8 cellular contexts compared by ENCODE assay signal in the genomic region with DNA sequence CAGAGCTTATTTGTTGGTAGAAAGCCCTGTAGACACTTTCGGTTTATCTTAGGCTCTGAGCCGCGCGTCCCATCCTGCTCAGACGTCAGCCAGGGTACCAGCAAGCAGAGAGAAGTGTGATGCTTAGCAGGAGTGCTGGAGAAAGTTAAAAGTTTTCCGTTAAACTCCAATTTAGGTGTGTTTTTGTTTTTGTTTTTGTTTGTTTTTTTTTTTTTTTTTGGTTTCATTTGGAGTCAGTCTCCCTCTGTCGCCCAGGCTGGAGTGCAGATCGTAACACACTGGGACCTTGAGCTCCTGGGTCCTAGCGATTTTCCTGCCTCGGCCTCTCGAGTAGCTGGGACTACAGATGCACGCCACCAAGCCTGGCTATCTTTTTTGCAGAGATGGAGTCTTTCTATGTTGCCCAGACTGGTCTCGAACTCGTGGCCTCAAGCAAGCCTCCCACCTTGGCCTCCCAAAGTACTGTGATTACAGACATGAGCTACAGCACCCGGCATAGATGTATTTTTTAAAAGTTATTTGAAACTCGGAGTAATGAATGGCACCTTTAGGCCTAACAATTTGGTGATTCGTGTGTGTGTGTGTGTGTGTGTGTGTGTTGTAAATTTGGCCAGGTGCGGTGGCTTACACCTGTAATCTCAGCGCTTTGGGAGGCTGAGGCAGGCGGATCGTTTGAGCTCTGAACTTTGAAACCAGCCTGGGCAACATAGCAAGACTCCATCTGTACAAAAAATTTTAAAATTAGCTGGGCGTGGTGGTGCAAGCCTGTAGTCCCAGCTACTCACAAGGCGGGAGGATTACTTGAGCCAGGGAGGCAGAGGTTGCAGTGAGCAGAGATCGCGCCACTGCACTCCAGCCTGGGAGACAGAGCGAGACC. TPM values are rescaled to one million over a fixed set of nuclear protein-coding genes. Genes with fewer than 3 reads are reported as not detected.
DNase-seq lines count a peak whose midpoint lies in the region; ATAC-seq and TF ChIP-seq lines count a peak whose summit lies in the region.

No MANE protein-coding gene starts in this region.

- peak overlapping the region; percentile 83 to 89 (median 85) for H3K4me3 ChIP-seq in liver (ENCODE audit: low read depth in 1 of 3, low read length in 3 of 3)
- peak overlapping the region; percentile 60 to 92 (median 84) for H3K4me3 ChIP-seq in transverse colon

- H3K9ac ChIP-seq in liver (ENCODE audit: low read depth in 1 of 2, low read length in 2 of 2), result peak overlapping the region; percentile 41 to 92

- TF ChIP-seq POLR2A in transverse colon (IDR thresholded peaks at IDR 0.05), result peak; percentile 2

- in situ Hi-C loops in transverse colon (cut with MboI; ENCODE audit: low pct_ligation_motif_present in 1 of 4, low pct_unique_long_range_greater_than_20kb in 1 of 4, low sequenced_read_pairs in 3 of 4), result no loop called here

- TF ChIP-seq CTCF in liver (IDR thresholded peaks at IDR 0.05; ENCODE audit: low read depth, low read length, missing input control), result no peak
- TF ChIP-seq CTCF in transverse colon (IDR thresholded peaks at IDR 0.05), result no peak

- H3K4me1 ChIP-seq in liver (ENCODE audit: control insufficient read depth in 4 of 4, insufficient read depth in 4 of 4, low read length in 3 of 4), result peaks cover 3 to 22% (median 11%) of the 10 kb centered on the region in 4 donors
- peaks cover 0 to 33% (median 23%) of the 10 kb centered on the region in 4 donors for H3K4me1 ChIP-seq in transverse colon

- H3K36me3 ChIP-seq in liver (ENCODE audit: control insufficient read depth in 4 of 4, insufficient read depth in 3 of 4, low read depth in 1 of 4, low read length in 3 of 4), result no peaks in the 10 kb centered on the region
- no peaks in the 10 kb centered on the region for H3K36me3 ChIP-seq in transverse colon

- intact Hi-C loops in transverse colon (cut with DNase I; ENCODE audit: low total_unique reads), result no loop called here

- H3K9me3 ChIP-seq in liver (ENCODE audit: control insufficient read depth in 4 of 4, low read length in 3 of 4) (no peaks in the 10 kb centered on the region), transverse colon (no peaks in the 10 kb centered on the region)

- WGBS in liver, result 58% methylated on average over 26 of the region's 26 CpGs
- 2 to 59% methylated on average over 6 to 26 of the region's 26 CpGs for WGBS in transverse colon (ENCODE audit: low coverage in 1 of 2), 2 donors

- TF ChIP-seq EP300 in transverse colon (IDR thresholded peaks at IDR 0.05; ENCODE audit: low read depth), result no peak

- H3K27me3 ChIP-seq in liver (ENCODE audit: control insufficient read depth in 4 of 4, insufficient read depth in 4 of 4, low read length in 3 of 4) (no peaks in the 10 kb centered on the region), transverse colon (no peaks in the 10 kb centered on the region)

- ATAC-seq in GM18511 (IDR thresholded peaks at IDR 0.05; ENCODE audit: unreplicated experiment) (peak; percentile 44), HG03175 (IDR thresholded peaks at IDR 0.05; ENCODE audit: unreplicated experiment) (peak; percentile 22), HG03196 (IDR thresholded peaks at IDR 0.05; ENCODE audit: unreplicated experiment) (no peak), GM19463 (IDR thresholded peaks at IDR 0.05; ENCODE audit: unreplicated experiment) (no peak)

- DNase-seq in amniotic epithelial cell (ENCODE audit: low read depth) (peak; percentile 52), transverse colon (no peak), NCI-H146 (lab: John Stamatoyannopoulos, UW) (no peak)

- peak overlapping the region; percentile 95 to 97 for H3K27ac ChIP-seq in liver (ENCODE audit: low read depth in 1 of 2, low read length in 2 of 2)
- H3K27ac ChIP-seq in transverse colon, result peak overlapping the region; percentile 89 to 94 (median 93)

- TF ChIP-seq RAD21 in liver (IDR thresholded peaks at IDR 0.05), result peak; percentile 5 to 36

TF ChIP-seq in liver, 16 proteins besides CTCF, POLR2A, EP300 and RAD21:
- TF ChIP-seq FOXA2 (IDR thresholded peaks at IDR 0.05), result no peak
- TF ChIP-seq GABPA (IDR thresholded peaks at IDR 0.05 in 1 of 2, conservative IDR thresholded peaks at IDR 0.05 in 1 of 2), result no peak
- no peak for TF ChIP-seq RXRA (IDR thresholded peaks at IDR 0.05)
- no peak for TF ChIP-seq SP1 (IDR thresholded peaks at IDR 0.05)
- no peak for TF ChIP-seq YY1 (IDR thresholded peaks at IDR 0.05)
- TF ChIP-seq NR2F2 (IDR thresholded peaks at IDR 0.05), result no peak
- TF ChIP-seq, protein P1, sequence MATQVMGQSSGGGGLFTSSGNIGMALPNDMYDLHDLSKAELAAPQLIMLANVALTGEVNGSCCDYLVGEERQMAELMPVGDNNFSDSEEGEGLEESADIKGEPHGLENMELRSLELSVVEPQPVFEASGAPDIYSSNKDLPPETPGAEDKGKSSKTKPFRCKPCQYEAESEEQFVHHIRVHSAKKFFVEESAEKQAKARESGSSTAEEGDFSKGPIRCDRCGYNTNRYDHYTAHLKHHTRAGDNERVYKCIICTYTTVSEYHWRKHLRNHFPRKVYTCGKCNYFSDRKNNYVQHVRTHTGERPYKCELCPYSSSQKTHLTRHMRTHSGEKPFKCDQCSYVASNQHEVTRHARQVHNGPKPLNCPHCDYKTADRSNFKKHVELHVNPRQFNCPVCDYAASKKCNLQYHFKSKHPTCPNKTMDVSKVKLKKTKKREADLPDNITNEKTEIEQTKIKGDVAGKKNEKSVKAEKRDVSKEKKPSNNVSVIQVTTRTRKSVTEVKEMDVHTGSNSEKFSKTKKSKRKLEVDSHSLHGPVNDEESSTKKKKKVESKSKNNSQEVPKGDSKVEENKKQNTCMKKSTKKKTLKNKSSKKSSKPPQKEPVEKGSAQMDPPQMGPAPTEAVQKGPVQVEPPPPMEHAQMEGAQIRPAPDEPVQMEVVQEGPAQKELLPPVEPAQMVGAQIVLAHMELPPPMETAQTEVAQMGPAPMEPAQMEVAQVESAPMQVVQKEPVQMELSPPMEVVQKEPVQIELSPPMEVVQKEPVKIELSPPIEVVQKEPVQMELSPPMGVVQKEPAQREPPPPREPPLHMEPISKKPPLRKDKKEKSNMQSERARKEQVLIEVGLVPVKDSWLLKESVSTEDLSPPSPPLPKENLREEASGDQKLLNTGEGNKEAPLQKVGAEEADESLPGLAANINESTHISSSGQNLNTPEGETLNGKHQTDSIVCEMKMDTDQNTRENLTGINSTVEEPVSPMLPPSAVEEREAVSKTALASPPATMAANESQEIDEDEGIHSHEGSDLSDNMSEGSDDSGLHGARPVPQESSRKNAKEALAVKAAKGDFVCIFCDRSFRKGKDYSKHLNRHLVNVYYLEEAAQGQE (IDR thresholded peaks at IDR 0.05), result no peak
- TF ChIP-seq, protein P2, sequence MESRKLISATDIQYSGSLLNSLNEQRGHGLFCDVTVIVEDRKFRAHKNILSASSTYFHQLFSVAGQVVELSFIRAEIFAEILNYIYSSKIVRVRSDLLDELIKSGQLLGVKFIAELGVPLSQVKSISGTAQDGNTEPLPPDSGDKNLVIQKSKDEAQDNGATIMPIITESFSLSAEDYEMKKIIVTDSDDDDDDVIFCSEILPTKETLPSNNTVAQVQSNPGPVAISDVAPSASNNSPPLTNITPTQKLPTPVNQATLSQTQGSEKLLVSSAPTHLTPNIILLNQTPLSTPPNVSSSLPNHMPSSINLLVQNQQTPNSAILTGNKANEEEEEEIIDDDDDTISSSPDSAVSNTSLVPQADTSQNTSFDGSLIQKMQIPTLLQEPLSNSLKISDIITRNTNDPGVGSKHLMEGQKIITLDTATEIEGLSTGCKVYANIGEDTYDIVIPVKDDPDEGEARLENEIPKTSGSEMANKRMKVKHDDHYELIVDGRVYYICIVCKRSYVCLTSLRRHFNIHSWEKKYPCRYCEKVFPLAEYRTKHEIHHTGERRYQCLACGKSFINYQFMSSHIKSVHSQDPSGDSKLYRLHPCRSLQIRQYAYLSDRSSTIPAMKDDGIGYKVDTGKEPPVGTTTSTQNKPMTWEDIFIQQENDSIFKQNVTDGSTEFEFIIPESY (IDR thresholded peaks at IDR 0.05), result no peak
- no peak for TF ChIP-seq JUND (IDR thresholded peaks at IDR 0.05)
- TF ChIP-seq TAF1 (conservative IDR thresholded peaks at IDR 0.05), result no peak
TF ChIP-seq in liver: peak in this region for 0.

RNA-seq across cellular contexts. Expression of a gene that starts 1.3 kb away (rescaled TPM):
- 10 to 100 TPM in 1 of 2 donors, 1 to 10 TPM in 1; 3.8 to 13.6 TPM for total RNA-seq in liver
- 1 to 10 TPM; 5.8 to 9.7 TPM for polyA plus RNA-seq in liver
- 10 to 100 TPM in 1 of 4 donors, 1 to 10 TPM in 3; 3.7 to 20.1 (median 4.7) TPM for total RNA-seq in transverse colon

RNA-seq across cellular contexts. Expression of a gene that starts 32.0 kb away (rescaled TPM):
- total RNA-seq in liver (not detected), transverse colon (not detected)
- under 1 TPM; 0.09 to 0.33 TPM for polyA plus RNA-seq in liver

Comparison
In these comparisons a context has a peak if more than half of its experiments do, and no peak if none do; other contexts are left out.
1. ATAC-seq: peak in GM18511 (single experiment) and HG03175 (single experiment); none in HG03196 (single experiment) and GM19463 (single experiment).